9 cellular contexts compared by ENCODE assay signal in the genomic region with DNA sequence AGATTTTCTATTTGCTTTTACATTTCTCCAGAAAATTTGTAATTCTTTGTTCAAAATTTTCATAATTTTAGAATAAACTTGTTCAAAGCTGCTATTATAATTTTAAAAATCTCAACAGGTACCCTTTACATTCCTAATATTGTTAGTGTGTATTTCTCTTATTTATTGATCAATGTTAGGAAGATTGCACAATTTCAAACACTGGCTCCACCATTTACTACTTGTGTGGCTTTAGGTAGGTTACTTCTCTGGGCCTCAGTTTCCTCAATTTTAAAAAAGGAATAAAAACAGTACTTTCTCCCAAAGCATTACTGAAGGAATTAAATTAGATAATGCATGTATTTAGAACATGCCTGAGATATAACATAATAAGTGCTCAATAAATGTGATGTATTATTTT.
"Had no signal": no experiment of that assay in that cellular context is flagged by ENCODE, and none has a peak within 500 bp of the region (broad histone marks: within the 10 kb centered on the region; RNA-seq: fewer than 3 reads in every experiment).

No MANE protein-coding gene starts in this region.

- DNase-seq: GM23248, GOT3, H7, HFFc6, KBM-7 had no signal

- H3K36me3 ChIP-seq: HAP-1 had no signal

- H2AFZ ChIP-seq: GM23248 had no signal

- H3K9ac ChIP-seq: GM23248, KMS-11 had no signal

- FAIRE-seq: HTR-8/SVneo had no signal

- H3K4me3 ChIP-seq: GM23248, HAP-1 had no signal

- ATAC-seq: HCT116 had no signal

- H3K9me3 ChIP-seq: HAP-1 had no signal

- H3K27ac ChIP-seq: GM23248, KMS-11 had no signal

- H3K4me2 ChIP-seq: KMS-11 had no signal
